ENCODE assay signal across 26 cellular contexts in genomic region chr20:56653221-56653620, GRCh38. TPM values are rescaled to one million over a fixed set of nuclear protein-coding genes. Genes with fewer than 3 reads are reported as not detected.
"Had no signal": no experiment of that assay in that cellular context is flagged by ENCODE, and none has a peak within 500 bp of the region (broad histone marks: within the 10 kb centered on the region; RNA-seq: fewer than 3 reads in every experiment).

No MANE protein-coding gene starts in this region.

- H3K27ac ChIP-seq: cardiac muscle cell, left ventricle myocardium inferior, sigmoid colon, thoracic aorta, upper lobe of left lung, VCaP had no signal

- H3K4me1 ChIP-seq: left ventricle myocardium inferior, sigmoid colon, upper lobe of left lung had no signal

- ATAC-seq: activated CD8-positive, alpha-beta memory T cell treated with anti-CD3 and anti-CD28 coated beads, Interleukin-2, amount 10 ng/mL, durations not matched to agents 7 days and 5 days; activated CD8-positive, alpha-beta T cell treated with anti-CD3 and anti-CD28 coated beads for 36 hours; natural killer cell had no signal

- H3K27me3 ChIP-seq: cardiac muscle cell, sigmoid colon, upper lobe of left lung had no signal

- H3K36me3 ChIP-seq: cardiac muscle cell, left ventricle myocardium inferior, sigmoid colon, thoracic aorta, upper lobe of left lung had no signal

- FAIRE-seq: endometrium had no signal

- H3K4me3 ChIP-seq: cardiac muscle cell, left ventricle myocardium inferior, sigmoid colon, thoracic aorta, upper lobe of left lung had no signal

- DNase-seq: activated CD4-positive, alpha-beta T cell treated with anti-CD3 and anti-CD28 coated beads, Interleukin-2, amount 10 ng/mL, durations not matched to agents 7 days and 5 days; activated CD4-positive, CD25-positive, alpha-beta regulatory T cell treated with anti-CD3 and anti-CD28 coated beads, Interleukin-2, amount 50 U/mL, for 72 hours; activated CD8-positive, alpha-beta memory T cell treated with anti-CD3 and anti-CD28 coated beads, Interleukin-2, amount 10 ng/mL, durations not matched to agents 7 days and 5 days; activated CD8-positive, alpha-beta T cell treated with anti-CD3 and anti-CD28 coated beads for 36 hours; activated effector memory CD4-positive, alpha-beta T cell treated with anti-CD3 and anti-CD28 coated beads, Interleukin-2, amount 50 U/mL, for 16 hours; activated naive CD4-positive, alpha-beta T cell treated with anti-CD3 and anti-CD28 coated beads, Interleukin-2, amount 10 ng/mL, durations not matched to agents 7 days and 5 days; activated T-cell treated with anti-CD3 and anti-CD28 coated beads for 4 hours; amygdala; effector CD4-positive, alpha-beta T cell; erythroblast; foreskin melanocyte; hippocampal formation; left ventricle myocardium inferior; midbrain; natural killer cell; retina; sigmoid colon; stimulated activated CD4-positive, alpha-beta T cell treated with anti-CD3 and anti-CD28 coated beads, Interleukin-2, amount 100 ng/mL, for 48 hours; stimulated activated CD8-positive, alpha-beta memory T cell treated with anti-CD3 and anti-CD28 coated beads, Interleukin-4, amount 100 ng/mL, for 48 hours; stimulated activated naive CD4-positive, alpha-beta T cell; T-helper 2 cell; upper lobe of left lung had no signal

- H3K9me3 ChIP-seq: left ventricle myocardium inferior, sigmoid colon, thoracic aorta, upper lobe of left lung had no signal

RNA-seq across cellular contexts. Expression of gene TFAP2C, which starts 24.1 kb away (rescaled TPM):
- polyA plus RNA-seq: cardiac muscle cell had no signal
